8 cellular contexts compared by ENCODE assay signal in genomic region chr10:15461353-15462108, GRCh38.
DNase-seq lines count a peak whose midpoint lies in the region; ATAC-seq, FAIRE-seq and TF ChIP-seq lines count a peak whose summit lies in the region.

No MANE protein-coding gene starts in this region.

- H3K4me3 ChIP-seq in fibroblast of lung (replicated peaks in 1 of 4; ENCODE audit: control extremely low read depth in 1 of 4, insufficient read depth in 1 of 4, low read depth in 3 of 4, low read length in 4 of 4): no peak overlapping the region

- FAIRE-seq in RCC 7860 (lab: Jason Lieb, UNC): no peak

- peaks cover under 1% of the 10 kb centered on the region for H3K27me3 ChIP-seq in fibroblast of lung (ENCODE audit: control insufficient read depth, insufficient read depth, low read length)

- no peaks in the 10 kb centered on the region for H3K36me3 Mint-ChIP-seq in progenitor cell of endocrine pancreas (ENCODE audit: insufficient read depth)
- H3K36me3 Mint-ChIP-seq in activated T-helper 1 cell treated with anti-CD3 and anti-CD28 coated beads, Interleukin-12 subunit alpha, Interleukin-12 subunit beta, Interleukin-2, Interleukin-4 antibody, amounts not matched to agents 30 ng/mL and 10 ng/mL and 1 ng/mL, durations not matched to agents 14 hours and 24 hours and 36 hours (ENCODE audit: low read depth): no peaks in the 10 kb centered on the region

- no peak overlapping the region for H3K4me3 Mint-ChIP-seq in progenitor cell of endocrine pancreas (ENCODE audit: low read depth)
- no peak overlapping the region for H3K4me3 Mint-ChIP-seq in activated T-helper 1 cell treated with anti-CD3 and anti-CD28 coated beads, Interleukin-12 subunit alpha, Interleukin-12 subunit beta, Interleukin-2, Interleukin-4 antibody, amounts not matched to agents 30 ng/mL and 10 ng/mL and 1 ng/mL, durations not matched to agents 14 hours and 24 hours and 36 hours

- no peaks in the 10 kb centered on the region for H3K9me3 ChIP-seq in fibroblast of lung (ENCODE audit: control insufficient read depth, insufficient read depth, low read depth, low read length)

- TF ChIP-seq CTCF in fibroblast of lung (conservative IDR thresholded peaks at IDR 0.05 in 1 of 2, IDR thresholded peaks at IDR 0.05 in 1 of 2; ENCODE audit: low read depth in 1 of 2, low read length in 2 of 2) (peak; percentile 43 to 44), progenitor cell of endocrine pancreas (IDR thresholded peaks at IDR 0.05; ENCODE audit: unreplicated experiment) (peak; percentile 53)

- DNase-seq in ELR (ENCODE audit: low read depth): peak; percentile 86
- peak; percentile 40 for DNase-seq in RCC 7860 (ENCODE audit: low spot score)
- DNase-seq in fibroblast of lung (ENCODE audit: low read depth in 2 of 2): peak; percentile 7 to 68
- DNase-seq in progenitor cell of endocrine pancreas (ENCODE audit: low spot score, unreplicated experiment): no peak
- no peak for DNase-seq in NOMO-1 treated with dmso at 0.1 percent for 144 hours (lab: John Stamatoyannopoulos, UW; ENCODE audit: unreplicated experiment)
- DNase-seq in activated T-helper 1 cell treated with anti-CD3 and anti-CD28 coated beads, Interleukin-12 subunit alpha, Interleukin-12 subunit beta, Interleukin-2, Interleukin-4 antibody, amounts not matched to agents 30 ng/mL and 10 ng/mL and 1 ng/mL, durations not matched to agents 14 hours and 24 hours and 36 hours (ENCODE audit: low spot score): no peak

- peak overlapping the region; percentile 22 for H3K27ac ChIP-seq in fibroblast of lung (ENCODE audit: insufficient read depth, low read length)

- H3K4me1 Mint-ChIP-seq in progenitor cell of endocrine pancreas (ENCODE audit: low read depth): no peaks in the 10 kb centered on the region
- H3K4me1 Mint-ChIP-seq in activated T-helper 1 cell treated with anti-CD3 and anti-CD28 coated beads, Interleukin-12 subunit alpha, Interleukin-12 subunit beta, Interleukin-2, Interleukin-4 antibody, amounts not matched to agents 30 ng/mL and 10 ng/mL and 1 ng/mL, durations not matched to agents 14 hours and 24 hours and 36 hours (ENCODE audit: low read depth): no peaks in the 10 kb centered on the region

- no peaks in the 10 kb centered on the region for H3K36me3 ChIP-seq in fibroblast of lung (ENCODE audit: control insufficient read depth, insufficient read depth, low read length)

- peaks cover 6% of the 10 kb centered on the region for H3K9me3 Mint-ChIP-seq in progenitor cell of endocrine pancreas (ENCODE audit: low read depth)
- no peaks in the 10 kb centered on the region for H3K9me3 Mint-ChIP-seq in activated T-helper 1 cell treated with anti-CD3 and anti-CD28 coated beads, Interleukin-12 subunit alpha, Interleukin-12 subunit beta, Interleukin-2, Interleukin-4 antibody, amounts not matched to agents 30 ng/mL and 10 ng/mL and 1 ng/mL, durations not matched to agents 14 hours and 24 hours and 36 hours

- ATAC-seq in GM21367 (IDR thresholded peaks at IDR 0.05; ENCODE audit: unreplicated experiment): no peak
- ATAC-seq in HG03469 (IDR thresholded peaks at IDR 0.05; ENCODE audit: unreplicated experiment): no peak

- H3K4me2 ChIP-seq in fibroblast of lung (ENCODE audit: extremely low read depth, insufficient read depth, low read length): peak overlapping the region; percentile 7

- H3K27ac Mint-ChIP-seq in progenitor cell of endocrine pancreas: no peak overlapping the region
- no peak overlapping the region for H3K27ac Mint-ChIP-seq in activated T-helper 1 cell treated with anti-CD3 and anti-CD28 coated beads, Interleukin-12 subunit alpha, Interleukin-12 subunit beta, Interleukin-2, Interleukin-4 antibody, amounts not matched to agents 30 ng/mL and 10 ng/mL and 1 ng/mL, durations not matched to agents 14 hours and 24 hours and 36 hours

- no peaks in the 10 kb centered on the region for H4K20me1 ChIP-seq in fibroblast of lung (ENCODE audit: control insufficient read depth, extremely low read depth, insufficient read depth, low read length)

- peaks cover 4% of the 10 kb centered on the region for H3K4me1 ChIP-seq in fibroblast of lung (ENCODE audit: control insufficient read depth, extremely low read depth, insufficient read depth, low read length)

- no peaks in the 10 kb centered on the region for H3K79me2 ChIP-seq in fibroblast of lung (ENCODE audit: control insufficient read depth, insufficient read depth, low read length)

- intact Hi-C loops in activated T-helper 1 cell treated with anti-CD3 and anti-CD28 coated beads, Interleukin-12 subunit alpha, Interleukin-12 subunit beta, Interleukin-2, Interleukin-4 antibody, amounts not matched to agents 30 ng/mL and 10 ng/mL and 1 ng/mL, durations not matched to agents 14 hours and 24 hours and 36 hours (cut with micrococcal nuclease): no loop called here

- no peak overlapping the region for H3K9ac ChIP-seq in fibroblast of lung (ENCODE audit: insufficient read depth, low read length)

- no peaks in the 10 kb centered on the region for H3K27me3 Mint-ChIP-seq in progenitor cell of endocrine pancreas
- no peaks in the 10 kb centered on the region for H3K27me3 Mint-ChIP-seq in activated T-helper 1 cell treated with anti-CD3 and anti-CD28 coated beads, Interleukin-12 subunit alpha, Interleukin-12 subunit beta, Interleukin-2, Interleukin-4 antibody, amounts not matched to agents 30 ng/mL and 10 ng/mL and 1 ng/mL, durations not matched to agents 14 hours and 24 hours and 36 hours (ENCODE audit: insufficient read depth)

- no peak overlapping the region for H2AFZ ChIP-seq in fibroblast of lung (ENCODE audit: low read length)

Comparison
In these comparisons a context has a peak if more than half of its experiments do, and no peak if none do; other contexts are left out.
1. DNase-seq: peak in ELR (single experiment), RCC 7860 (single experiment) and fibroblast of lung (2 of 2); none in progenitor cell of endocrine pancreas (single experiment), NOMO-1 treated with dmso at 0.1 percent for 144 hours (single experiment) and activated T-helper 1 cell treated with anti-CD3 and anti-CD28 coated beads, Interleukin-12 subunit alpha, Interleukin-12 subunit beta, Interleukin-2, Interleukin-4 antibody, amounts not matched to agents 30 ng/mL and 10 ng/mL and 1 ng/mL, durations not matched to agents 14 hours and 24 hours and 36 hours (single experiment).